Comparison of ENCODE assay signal across 1 cellular context in the genomic region with DNA sequence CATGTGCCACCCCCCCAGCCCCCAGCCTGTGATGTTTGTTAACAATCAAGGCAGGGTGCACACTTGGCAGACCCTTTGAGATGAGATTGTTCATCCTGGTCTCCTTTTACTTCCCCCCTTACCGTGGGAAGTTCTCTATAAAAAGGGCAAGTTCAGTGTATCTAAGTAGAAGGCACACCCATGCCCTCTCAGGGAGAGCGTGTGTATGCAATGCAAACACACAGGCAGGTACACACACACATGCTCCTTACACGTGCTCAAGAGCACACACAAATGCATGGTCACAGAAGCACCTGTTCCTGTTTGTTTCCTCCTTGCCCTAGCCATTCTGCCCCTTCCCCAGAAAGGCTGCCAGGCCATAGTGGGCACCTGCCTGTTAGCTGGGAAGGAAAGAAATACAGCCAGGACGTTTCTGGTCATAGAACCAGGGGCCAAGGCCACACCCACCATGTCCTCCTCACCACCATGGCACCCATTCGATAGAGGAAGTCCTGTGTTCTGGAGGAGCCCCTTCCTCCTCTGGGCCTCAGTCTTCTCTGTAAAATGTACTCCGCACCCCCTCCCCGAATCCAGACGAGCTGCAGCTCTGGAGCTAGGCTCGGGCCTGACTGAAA.
A peak's percentile ranks its signal among the peaks of the same experiment; 100 is the strongest.
TF ChIP-seq lines count a peak whose summit lies in the region.

No MANE protein-coding gene starts in this region.

TF ChIP-seq in HepG2, 621 proteins besides CTCF, POLR2A, EP300 and RAD21 (continued from another document):
- TF ChIP-seq AKNA (CRISPR knock-in tag; IDR thresholded peaks at IDR 0.05; ENCODE audit: borderline replicate concordance) (no peak), ELF3 (CRISPR knock-in tag; IDR thresholded peaks at IDR 0.05) (0 out of 2 replicates have a peak, but pooled peaks have one; percentile 27), ARNTL (CRISPR knock-in tag; IDR thresholded peaks at IDR 0.05) (0 out of 2 replicates have a peak, but pooled peaks have one; percentile 44), BORCS8-MEF2B (CRISPR knock-in tag; IDR thresholded peaks at IDR 0.05) (no peak), RBM39 (IDR thresholded peaks at IDR 0.05; ENCODE audit: low read depth, low read length, poor library complexity, severe bottlenecking) (no peak), RBM22 (optimal IDR thresholded peaks at IDR 0.05; ENCODE audit: low read length) (no peak), SP2 (CRISPR knock-in tag; IDR thresholded peaks at IDR 0.05) (no peak), ZNF512B (CRISPR knock-in tag; IDR thresholded peaks at IDR 0.05; ENCODE audit: borderline replicate concordance) (no peak), BCL6 (CRISPR knock-in tag; IDR thresholded peaks at IDR 0.05) (peak; percentile 36; the same call in 1 of the 2 replicates), PHF8 (CRISPR knock-in tag; IDR thresholded peaks at IDR 0.05) (no peak), BHLHE40 (IDR thresholded peaks at IDR 0.05; ENCODE audit: low read length) (peak; percentile 55; the same call in 1 of the 2 replicates), ZNF567 (CRISPR knock-in tag; IDR thresholded peaks at IDR 0.05; ENCODE audit: borderline replicate concordance) (no peak), ZNF557 (CRISPR knock-in tag; IDR thresholded peaks at IDR 0.05) (no peak)
- TF ChIP-seq, protein P1, sequence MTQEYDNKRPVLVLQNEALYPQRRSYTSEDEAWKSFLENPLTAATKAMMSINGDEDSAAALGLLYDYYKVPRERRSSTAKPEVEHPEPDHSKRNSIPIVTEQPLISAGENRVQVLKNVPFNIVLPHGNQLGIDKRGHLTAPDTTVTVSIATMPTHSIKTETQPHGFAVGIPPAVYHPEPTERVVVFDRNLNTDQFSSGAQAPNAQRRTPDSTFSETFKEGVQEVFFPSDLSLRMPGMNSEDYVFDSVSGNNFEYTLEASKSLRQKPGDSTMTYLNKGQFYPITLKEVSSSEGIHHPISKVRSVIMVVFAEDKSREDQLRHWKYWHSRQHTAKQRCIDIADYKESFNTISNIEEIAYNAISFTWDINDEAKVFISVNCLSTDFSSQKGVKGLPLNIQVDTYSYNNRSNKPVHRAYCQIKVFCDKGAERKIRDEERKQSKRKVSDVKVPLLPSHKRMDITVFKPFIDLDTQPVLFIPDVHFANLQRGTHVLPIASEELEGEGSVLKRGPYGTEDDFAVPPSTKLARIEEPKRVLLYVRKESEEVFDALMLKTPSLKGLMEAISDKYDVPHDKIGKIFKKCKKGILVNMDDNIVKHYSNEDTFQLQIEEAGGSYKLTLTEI (CRISPR knock-in tag; conservative IDR thresholded peaks at IDR 0.05) = no peak
